Comparison of ENCODE assay signal across 20 cellular contexts in the genomic region with DNA sequence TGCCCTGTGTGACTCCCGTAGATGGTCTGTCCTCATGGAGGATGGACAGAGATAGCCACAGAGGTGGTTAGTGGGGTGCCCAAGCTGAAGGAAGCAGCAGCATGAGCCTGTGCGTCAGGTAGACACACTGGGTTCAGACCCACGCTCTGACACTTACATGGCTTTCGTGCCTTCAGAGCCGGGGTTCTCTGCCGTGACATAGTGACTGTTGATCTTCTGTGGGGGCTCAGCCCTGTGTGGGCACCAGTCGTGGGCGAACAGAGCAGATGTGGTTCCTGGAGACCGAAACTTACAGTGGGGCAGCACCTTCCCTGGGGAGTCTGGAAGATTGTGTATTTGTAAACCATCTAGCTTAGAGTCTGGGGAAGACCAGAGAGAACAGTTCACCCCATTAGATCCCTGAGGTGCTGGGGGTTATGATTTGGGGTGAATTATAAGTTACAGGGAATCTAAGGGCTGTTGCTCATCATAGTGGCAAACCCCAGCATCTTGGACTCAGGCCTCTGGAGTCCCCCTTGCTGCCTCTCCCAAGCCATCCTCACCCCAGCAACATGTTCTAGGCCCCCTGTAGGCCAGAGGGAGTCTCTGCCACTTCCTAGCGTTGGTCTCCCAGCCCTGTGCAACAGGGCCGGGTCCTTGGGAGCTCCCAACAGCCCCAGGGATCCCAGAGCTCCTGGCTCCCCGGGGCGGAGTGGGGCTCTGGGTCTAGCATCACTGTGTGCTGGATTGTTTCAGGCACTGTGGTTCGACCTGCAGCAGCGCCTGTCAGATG. TPM values are rescaled to one million over a fixed set of nuclear protein-coding genes. Genes with fewer than 3 reads are reported as not detected.
DNase-seq lines count a peak whose midpoint lies in the region; TF ChIP-seq lines count a peak whose summit lies in the region.
"Had no signal": no experiment of that assay in that cellular context is flagged by ENCODE, and none has a peak within 500 bp of the region (broad histone marks: within the 10 kb centered on the region; RNA-seq: fewer than 3 reads in every experiment).

No MANE protein-coding gene starts in this region.

- no peaks in the 10 kb centered on the region for H3F3A ChIP-seq in Loucy (ENCODE audit: low read depth)

- 0 out of 2 replicates have a peak, but pooled peaks cover 4% of the 10 kb centered on the region for H3K9me3 ChIP-seq in Loucy (ENCODE audit: insufficient read depth, low read depth, low read length)
- H3K9me3 ChIP-seq: tibial nerve had no signal

- TF ChIP-seq CTCF in Loucy (conservative IDR thresholded peaks at IDR 0.05; ENCODE audit: low read length): peak; percentile 51
- TF ChIP-seq CTCF in fibroblast of villous mesenchyme (IDR thresholded peaks at IDR 0.05; ENCODE audit: insufficient read depth, low read depth, low read length): peak; percentile 37

- no peaks in the 10 kb centered on the region for H3K79me2 ChIP-seq in Loucy (ENCODE audit: insufficient read depth, low read length)

- H3K9me2 ChIP-seq in Loucy (replicated peaks; ENCODE audit: low read depth, low read length): no peaks in the 10 kb centered on the region

- H3K27me3 ChIP-seq in Loucy (ENCODE audit: insufficient read depth, low read length, poor library complexity, severe bottlenecking): no peaks in the 10 kb centered on the region
- H3K27me3 ChIP-seq: dorsolateral prefrontal cortex had no signal

- peak overlapping the region; percentile 30 for H3K27ac ChIP-seq in temporal lobe (ENCODE audit: low read depth, low read length)
- H3K27ac ChIP-seq: tibial nerve had no signal

- peak; percentile 5 for DNase-seq in NCI-H2227 (lab: John Stamatoyannopoulos, UW; ENCODE audit: unreplicated experiment)
- no peak for DNase-seq in NCI-H2227 treated with DMSO at 0.1 percent for 48 hours (lab: John Stamatoyannopoulos, UW)
- no peak for DNase-seq in fibroblast of villous mesenchyme (ENCODE audit: low read depth)
- no peak for DNase-seq in GF-D8 (lab: John Stamatoyannopoulos, UW)
- no peak for DNase-seq in activated CD8-positive, alpha-beta memory T cell treated with anti-CD3 and anti-CD28 coated beads, Interleukin-2, amount 50 U/mL, for 4 hours
- no peak for DNase-seq in UCSD-AML1 (lab: John Stamatoyannopoulos, UW; ENCODE audit: unreplicated experiment)
- DNase-seq: activated CD4-positive, alpha-beta T cell treated with anti-CD3 and anti-CD28 coated beads, Interleukin-2, amount 50 U/mL, for 48 hours; activated T-cell treated with anti-CD3 and anti-CD28 coated beads, Interleukin-2, amount 50 U/mL, for 48 hours; CD4-positive, alpha-beta T cell; EL; erythroblast; glutamatergic neuron; naive thymus-derived CD4-positive, alpha-beta T cell; stimulated activated CD4-positive, alpha-beta T cell treated with anti-CD3 and anti-CD28 coated beads, Interleukin-12 subunit alpha, Interleukin-12 subunit beta, amount 100 ng/mL, for 4 hours had no signal

- H3K4me2 ChIP-seq in Loucy (ENCODE audit: low read depth, low read length, poor library complexity, severe bottlenecking): no peak overlapping the region

- no peaks in the 10 kb centered on the region for H3K4me1 ChIP-seq in Loucy (ENCODE audit: insufficient read depth, low read length, poor library complexity, severe bottlenecking)

- H2AFZ ChIP-seq in Loucy (ENCODE audit: low read length): no peak overlapping the region

- no peak overlapping the region for H3K9ac ChIP-seq in Loucy (ENCODE audit: low read depth, low read length, poor library complexity, severe bottlenecking)

- no peaks in the 10 kb centered on the region for H3K36me3 ChIP-seq in Loucy (ENCODE audit: insufficient read depth, low read length)
- H3K36me3 ChIP-seq: tibial nerve had no signal

- H3K4me3 ChIP-seq in Loucy (ENCODE audit: low read length, poor library complexity, severe bottlenecking) (no peak overlapping the region), fibroblast of villous mesenchyme (ENCODE audit: low read depth, low read length) (no peak overlapping the region)
- H3K4me3 ChIP-seq: GM12878, lung, tibial nerve had no signal

- no peaks in the 10 kb centered on the region for H4K20me1 ChIP-seq in Loucy (ENCODE audit: insufficient read depth, low read length, poor library complexity, severe bottlenecking)

RNA-seq across cellular contexts. Expression of gene NECAB2, which starts 28.6 kb away (rescaled TPM):
- not detected in 2 replicates for total RNA-seq in fibroblast of villous mesenchyme
- total RNA-seq in temporal lobe: 3.0 TPM
- total RNA-seq: CD4-positive, alpha-beta T cell; GM12878; naive thymus-derived CD4-positive, alpha-beta T cell had no signal

RNA-seq across cellular contexts. Expression of gene OSGIN1, which starts 43.6 kb away (rescaled TPM):
- total RNA-seq in fibroblast of villous mesenchyme (3.2 and 6.5 TPM in 2 replicates), temporal lobe (0.25 TPM)

RNA-seq across cellular contexts. Expression of gene SLC38A8, which starts 45.9 kb away (rescaled TPM):
- total RNA-seq in fibroblast of villous mesenchyme: not detected in 2 replicates
- not detected for total RNA-seq in temporal lobe
- total RNA-seq: CD4-positive, alpha-beta T cell; GM12878; lung; naive thymus-derived CD4-positive, alpha-beta T cell; tibial nerve had no signal
